12 cellular contexts compared by ENCODE assay signal in genomic region chr20:36473164-36473563, GRCh38.
DNase-seq lines count a peak whose midpoint lies in the region; ATAC-seq and TF ChIP-seq lines count a peak whose summit lies in the region.
"Had no signal": no experiment of that assay in that cellular context is flagged by ENCODE, and none has a peak within 500 bp of the region (broad histone marks: within the 10 kb centered on the region; RNA-seq: fewer than 3 reads in every experiment).

No MANE protein-coding gene starts in this region.

- H3K27me3 Mint-ChIP-seq in activated T-cell treated with anti-CD3 and anti-CD28 coated beads, Interleukin-2, amount 50 U/mL, for 24 hours, result no peaks in the 10 kb centered on the region
- no peaks in the 10 kb centered on the region for H3K27me3 Mint-ChIP-seq in activated naive CD8-positive, alpha-beta T cell treated with anti-CD3 and anti-CD28 coated beads for 36 hours
- no peaks in the 10 kb centered on the region for H3K27me3 Mint-ChIP-seq in memory B cell

- H3K9me3 Mint-ChIP-seq in activated T-cell treated with anti-CD3 and anti-CD28 coated beads, Interleukin-2, amount 50 U/mL, for 24 hours, result no peaks in the 10 kb centered on the region
- H3K9me3 Mint-ChIP-seq in activated naive CD8-positive, alpha-beta T cell treated with anti-CD3 and anti-CD28 coated beads for 36 hours, result no peaks in the 10 kb centered on the region
- no peaks in the 10 kb centered on the region for H3K9me3 Mint-ChIP-seq in memory B cell

- peak overlapping the region; percentile 86 for H3K27ac Mint-ChIP-seq in activated T-cell treated with anti-CD3 and anti-CD28 coated beads, Interleukin-2, amount 50 U/mL, for 24 hours
- peak overlapping the region; percentile 25 for H3K27ac Mint-ChIP-seq in activated naive CD8-positive, alpha-beta T cell treated with anti-CD3 and anti-CD28 coated beads for 36 hours
- H3K27ac Mint-ChIP-seq in memory B cell, result peak overlapping the region; percentile 97

- H3K4me3 ChIP-seq in thoracic aorta, result peak overlapping the region; percentile 53

- ATAC-seq in memory B cell (ENCODE audit: low read depth), result no peak
- no peak for ATAC-seq in thoracic aorta (ENCODE audit: insufficient number of reproducible peaks, low FRiP score, low read depth)
- no peak for ATAC-seq in GM18907 (IDR thresholded peaks at IDR 0.05; ENCODE audit: unreplicated experiment)
- no peak for ATAC-seq in GM21526 (IDR thresholded peaks at IDR 0.05; ENCODE audit: low FRiP score, unreplicated experiment)

- peaks cover 60 to 96% of the 10 kb centered on the region in 2 donors for H3K4me1 ChIP-seq in thoracic aorta (ENCODE audit: control insufficient read depth in 1 of 2, low read depth in 2 of 2)

- H3K4me1 Mint-ChIP-seq in activated T-cell treated with anti-CD3 and anti-CD28 coated beads, Interleukin-2, amount 50 U/mL, for 24 hours (ENCODE audit: low read depth), result peaks cover 41% of the 10 kb centered on the region
- H3K4me1 Mint-ChIP-seq in activated naive CD8-positive, alpha-beta T cell treated with anti-CD3 and anti-CD28 coated beads for 36 hours, result peaks cover 36% of the 10 kb centered on the region
- peaks cover 45% of the 10 kb centered on the region for H3K4me1 Mint-ChIP-seq in memory B cell

- no peaks in the 10 kb centered on the region for H3K9me3 ChIP-seq in thoracic aorta
- H3K9me3 ChIP-seq: ovary had no signal

- no peaks in the 10 kb centered on the region for H3K36me3 Mint-ChIP-seq in activated T-cell treated with anti-CD3 and anti-CD28 coated beads, Interleukin-2, amount 50 U/mL, for 24 hours (ENCODE audit: low read depth)
- H3K36me3 Mint-ChIP-seq in activated naive CD8-positive, alpha-beta T cell treated with anti-CD3 and anti-CD28 coated beads for 36 hours, result no peaks in the 10 kb centered on the region
- H3K36me3 Mint-ChIP-seq in memory B cell, result peaks cover 3% of the 10 kb centered on the region

- no peaks in the 10 kb centered on the region for H3K27me3 ChIP-seq in thoracic aorta (replicated peaks; ENCODE audit: insufficient read depth)
- H3K27me3 ChIP-seq: ovary had no signal

- H3K36me3 ChIP-seq in thoracic aorta, result no peaks in the 10 kb centered on the region
- H3K36me3 ChIP-seq: ovary had no signal

- no peak for TF ChIP-seq CTCF in thoracic aorta (IDR thresholded peaks at IDR 0.05)

- DNase-seq in activated T-cell treated with anti-CD3 and anti-CD28 coated beads, Interleukin-2, amount 50 U/mL, for 24 hours, result no peak
- DNase-seq in activated T-cell treated with anti-CD3 and anti-CD28 coated beads, Interleukin-2, amount 50 U/mL, for 1 hour, result no peak
- DNase-seq in activated naive CD8-positive, alpha-beta T cell treated with anti-CD3 and anti-CD28 coated beads for 36 hours, result no peak
- DNase-seq in memory B cell (ENCODE audit: low spot score in 2 of 2) (no peak), thoracic aorta (ENCODE audit: low spot score) (no peak), midbrain (lab: John Stamatoyannopoulos, UW) (no peak)
- DNase-seq: caudate nucleus, hippocampal formation, NCI-H1417 had no signal

- H3K27ac ChIP-seq in thoracic aorta, result peak overlapping the region; percentile 77 to 81

- H3K4me3 Mint-ChIP-seq in activated T-cell treated with anti-CD3 and anti-CD28 coated beads, Interleukin-2, amount 50 U/mL, for 24 hours, result peak overlapping the region; percentile 65
- no peak overlapping the region for H3K4me3 Mint-ChIP-seq in activated naive CD8-positive, alpha-beta T cell treated with anti-CD3 and anti-CD28 coated beads for 36 hours
- H3K4me3 Mint-ChIP-seq in memory B cell, result no peak overlapping the region

Comparison
In these comparisons a context has a peak if more than half of its experiments do, and no peak if none do; other contexts are left out.
1. H3K27ac Mint-ChIP-seq: peak in every context shown above with its lines; median percentile 97 in memory B cell; 86 in activated T-cell treated with anti-CD3 and anti-CD28 coated beads, Interleukin-2, amount 50 U/mL, for 24 hours; 25 in activated naive CD8-positive, alpha-beta T cell treated with anti-CD3 and anti-CD28 coated beads for 36 hours.